In genomic region chr12:128269108-128269713, GRCh38 we compare ENCODE assay signal across 22 cellular contexts. TPM values are rescaled to one million over a fixed set of nuclear protein-coding genes. Genes with fewer than 3 reads are reported as not detected.
DNase-seq lines count a peak whose midpoint lies in the region; ATAC-seq and TF ChIP-seq lines count a peak whose summit lies in the region.
"Had no signal": no experiment of that assay in that cellular context is flagged by ENCODE, and none has a peak within 500 bp of the region (broad histone marks: within the 10 kb centered on the region; RNA-seq: fewer than 3 reads in every experiment).

No MANE protein-coding gene starts in this region.

- no peak overlapping the region for H3K27ac Mint-ChIP-seq in CD8-positive, alpha-beta T cell
- no peak overlapping the region for H3K27ac Mint-ChIP-seq in naive thymus-derived CD4-positive, alpha-beta T cell
- H3K27ac Mint-ChIP-seq: activated CD8-positive, alpha-beta T cell treated with anti-CD3 and anti-CD28 coated beads, Interleukin-2, amount 10 ng/mL, durations not matched to agents 7 days and 5 days; activated T-cell treated with anti-CD3 and anti-CD28 coated beads, Interleukin-2, amount 50 U/mL, for 72 hours; WTC11 had no signal

- peaks cover 37% of the 10 kb centered on the region for H3K27me3 Mint-ChIP-seq in CD8-positive, alpha-beta T cell (ENCODE audit: low read depth)
- H3K27me3 Mint-ChIP-seq in naive thymus-derived CD4-positive, alpha-beta T cell: peaks cover 35 to 54% (median 46%) of the 10 kb centered on the region in 5 donors

- H3K4me1 Mint-ChIP-seq in CD8-positive, alpha-beta T cell (ENCODE audit: low read depth): no peaks in the 10 kb centered on the region
- no peaks in the 10 kb centered on the region for H3K4me1 Mint-ChIP-seq in naive thymus-derived CD4-positive, alpha-beta T cell
- H3K4me1 Mint-ChIP-seq: WTC11 had no signal

- H3K4me1 ChIP-seq in HUES64 (ENCODE audit: insufficient read depth, low read length) (peaks cover 14% of the 10 kb centered on the region), iPS-18a (ENCODE audit: control insufficient read depth, low read depth, low read length) (no peaks in the 10 kb centered on the region)
- no peaks in the 10 kb centered on the region for H3K4me1 ChIP-seq in CD8-positive, alpha-beta T cell (ENCODE audit: insufficient read depth, low read length)
- no peaks in the 10 kb centered on the region for H3K4me1 ChIP-seq in naive thymus-derived CD4-positive, alpha-beta T cell (ENCODE audit: control insufficient read depth in 2 of 2, insufficient read depth in 2 of 2, low read length in 2 of 2)

- intact Hi-C loops in dorsolateral prefrontal cortex (cut with DNase I): loop anchor here (10.0 kb wide), 3 partner anchors 536 to 1746 kb away; no protein-coding TSS in a partner anchor
- intact Hi-C loops in CD8-positive, alpha-beta T cell (cut with DNase I, micrococcal nuclease): no loop called here
- intact Hi-C loops in naive thymus-derived CD4-positive, alpha-beta T cell (cut with micrococcal nuclease): no loop called here

- no peak for ATAC-seq in CD8-positive, alpha-beta T cell
- no peak for ATAC-seq in naive thymus-derived CD4-positive, alpha-beta T cell
- ATAC-seq: activated CD8-positive, alpha-beta T cell treated with anti-CD3 and anti-CD28 coated beads, Interleukin-2, amount 10 ng/mL, durations not matched to agents 7 days and 5 days; activated T-cell treated with anti-CD3 and anti-CD28 coated beads, Interleukin-2, amount 50 U/mL, for 72 hours; WTC11 had no signal

- no peak for DNase-seq in dorsolateral prefrontal cortex
- DNase-seq in retina: peak; percentile 40
- DNase-seq in CD8-positive, alpha-beta T cell: no peak
- no peak for DNase-seq in hepatic stellate cell (ENCODE audit: low spot score)
- no peak for DNase-seq in naive thymus-derived CD4-positive, alpha-beta T cell
- no peak for DNase-seq in stimulated activated CD4-positive, alpha-beta T cell treated with anti-CD3 and anti-CD28 coated beads, Interleukin-1b, Interleukin-23, amount 100 ng/mL, for 48 hours
- DNase-seq: activated CD8-positive, alpha-beta T cell treated with anti-CD3 and anti-CD28 coated beads, Interleukin-2, amount 10 ng/mL, durations not matched to agents 7 days and 5 days; activated T-cell treated with anti-CD3 and anti-CD28 coated beads, Interleukin-2, amount 50 U/mL, for 72 hours; effector CD4-positive, alpha-beta T cell; GOT3; Kasumi-1; NCI-H1417; NK-92 treated with Interleukin-12 subunit alpha and Interleukin-12 subunit beta, amount 100 ng/mL, for 24 hours; SHP77 treated with DMSO at 0.1 percent for 48 hours; spleen; T-helper 2 cell had no signal

- H3K27me3 ChIP-seq in HUES64 (ENCODE audit: insufficient read depth, low read length): peaks cover 68% of the 10 kb centered on the region
- peaks cover 0 to 18% (median 3%) of the 10 kb centered on the region in 45 donors for H3K27me3 ChIP-seq in dorsolateral prefrontal cortex
- H3K27me3 ChIP-seq in iPS-18a (ENCODE audit: control insufficient read depth, insufficient read depth, low read length): peaks cover 68% of the 10 kb centered on the region
- peaks cover 4% of the 10 kb centered on the region for H3K27me3 ChIP-seq in CD8-positive, alpha-beta T cell (ENCODE audit: insufficient read depth, low read length)
- H3K27me3 ChIP-seq in naive thymus-derived CD4-positive, alpha-beta T cell (ENCODE audit: control insufficient read depth in 2 of 2, insufficient read depth in 2 of 2, low read length in 2 of 2): no peaks in the 10 kb centered on the region

- TF ChIP-seq CTCF in dorsolateral prefrontal cortex (IDR thresholded peaks at IDR 0.05 in 54 of 56, conservative IDR thresholded peaks at IDR 0.05 in 2 of 56; ENCODE audit: low read depth in 1 of 56, partially characterized antibody in 56 of 56): no peak
- TF ChIP-seq CTCF in CD8-positive, alpha-beta T cell (IDR thresholded peaks at IDR 0.05): no peak

- no peak overlapping the region for H3K4me3 Mint-ChIP-seq in CD8-positive, alpha-beta T cell
- no peak overlapping the region for H3K4me3 Mint-ChIP-seq in naive thymus-derived CD4-positive, alpha-beta T cell
- H3K4me3 Mint-ChIP-seq: activated CD8-positive, alpha-beta T cell treated with anti-CD3 and anti-CD28 coated beads, Interleukin-2, amount 10 ng/mL, durations not matched to agents 7 days and 5 days; activated T-cell treated with anti-CD3 and anti-CD28 coated beads, Interleukin-2, amount 50 U/mL, for 72 hours; WTC11 had no signal

- H3K9ac ChIP-seq in HUES64 (ENCODE audit: low read depth, low read length) (no peak overlapping the region), iPS-18a (ENCODE audit: low read length) (no peak overlapping the region)

- H3K4me3 ChIP-seq in HUES64 (ENCODE audit: low read length) (peak overlapping the region; percentile 55), dorsolateral prefrontal cortex (peak overlapping the region in 44 of 59 donors; percentile 16 to 80 (median 66)), iPS-18a (ENCODE audit: low read length) (peak overlapping the region; percentile 19)
- no peak overlapping the region for H3K4me3 ChIP-seq in CD8-positive, alpha-beta T cell (ENCODE audit: low read depth, low read length)
- no peak overlapping the region for H3K4me3 ChIP-seq in naive thymus-derived CD4-positive, alpha-beta T cell (ENCODE audit: low read length)

- WGBS in HUES64: 6% methylated on average over 12 of the region's 12 CpGs

- POLR2A ChIA-PET in CD8-positive, alpha-beta T cell (lab: Charles Lee): no interaction called here
- POLR2A ChIA-PET in naive thymus-derived CD4-positive, alpha-beta T cell (lab: Charles Lee): no interaction called here

- no peaks in the 10 kb centered on the region for H3K36me3 Mint-ChIP-seq in CD8-positive, alpha-beta T cell
- H3K36me3 Mint-ChIP-seq in naive thymus-derived CD4-positive, alpha-beta T cell: no peaks in the 10 kb centered on the region

- no peaks in the 10 kb centered on the region for H3K36me3 ChIP-seq in HUES64 (ENCODE audit: insufficient read depth, low read length)
- H3K36me3 ChIP-seq in iPS-18a (ENCODE audit: control insufficient read depth, low read depth, low read length): no peaks in the 10 kb centered on the region
- no peaks in the 10 kb centered on the region for H3K36me3 ChIP-seq in CD8-positive, alpha-beta T cell (ENCODE audit: insufficient read depth, low read length)
- no peaks in the 10 kb centered on the region for H3K36me3 ChIP-seq in naive thymus-derived CD4-positive, alpha-beta T cell (ENCODE audit: control insufficient read depth in 2 of 3, insufficient read depth in 3 of 3, low read length in 3 of 3)
- H3K36me3 ChIP-seq: spleen, tibial nerve had no signal

- CTCF ChIA-PET in CD8-positive, alpha-beta T cell (lab: Charles Lee): interaction anchor here (1.0 kb wide), 1 partner anchor 10 kb away, joined by 3 read pairs; no protein-coding TSS in a partner anchor
- CTCF ChIA-PET in naive thymus-derived CD4-positive, alpha-beta T cell (lab: Charles Lee): no interaction called here

- no peak overlapping the region for H3K27ac ChIP-seq in HUES64 (ENCODE audit: low read depth, low read length)
- H3K27ac ChIP-seq in dorsolateral prefrontal cortex: no peak overlapping the region
- H3K27ac ChIP-seq in iPS-18a (ENCODE audit: low read length): no peak overlapping the region
- no peak overlapping the region for H3K27ac ChIP-seq in CD8-positive, alpha-beta T cell (ENCODE audit: low read depth, low read length)
- H3K27ac ChIP-seq in naive thymus-derived CD4-positive, alpha-beta T cell (ENCODE audit: low read depth, low read length): no peak overlapping the region
- H3K27ac ChIP-seq: spleen had no signal

- peaks cover 18% of the 10 kb centered on the region; the same call in 1 of the 2 replicates for H3K9me3 ChIP-seq in HUES64 (ENCODE audit: insufficient read depth, low read depth, low read length)
- H3K9me3 ChIP-seq in iPS-18a (ENCODE audit: control insufficient read depth, low read depth, low read length): peaks cover 18% of the 10 kb centered on the region
- H3K9me3 ChIP-seq in CD8-positive, alpha-beta T cell (ENCODE audit: low read length): no peaks in the 10 kb centered on the region
- no peaks in the 10 kb centered on the region for H3K9me3 ChIP-seq in naive thymus-derived CD4-positive, alpha-beta T cell (ENCODE audit: control insufficient read depth in 2 of 3, low read length in 3 of 3)

- peaks cover 2% of the 10 kb centered on the region for H3K9me3 Mint-ChIP-seq in CD8-positive, alpha-beta T cell
- peaks cover 0 to 52% (median 8%) of the 10 kb centered on the region in 11 donors for H3K9me3 Mint-ChIP-seq in naive thymus-derived CD4-positive, alpha-beta T cell

RNA-seq across cellular contexts. Expression of gene TMEM132C, which starts 2.2 kb away (rescaled TPM):
- 6.3 TPM for polyA plus RNA-seq in HUES64 (2013, experiment 1 of 2)
- 9.4 TPM for polyA plus RNA-seq in HUES64 (2013, experiment 2 of 2)
- 10 to 100 TPM in 117 of 120 experiments, 1 to 10 TPM in 3; 9.2 to 19.8 (median 13.9) TPM for total RNA-seq in dorsolateral prefrontal cortex
- total RNA-seq in CD8-positive, alpha-beta T cell: not detected
- total RNA-seq in naive thymus-derived CD4-positive, alpha-beta T cell: not detected
- not detected for polyA plus RNA-seq in naive thymus-derived CD4-positive, alpha-beta T cell
- total RNA-seq: activated CD8-positive, alpha-beta T cell treated with anti-CD3 and anti-CD28 coated beads, Interleukin-2, amount 10 ng/mL, durations not matched to agents 7 days and 5 days; activated T-cell treated with anti-CD3 and anti-CD28 coated beads, Interleukin-2, amount 50 U/mL, for 72 hours; fibroblast of lung; WTC11 had no signal
- polyA plus RNA-seq: BJ, fibroblast of lung had no signal

Comparison
In these comparisons a context has a peak if more than half of its experiments do, and no peak if none do; other contexts are left out.
1. H3K4me3 ChIP-seq: peak in HUES64 (single experiment), dorsolateral prefrontal cortex (44 of 59) and iPS-18a (single experiment); none in CD8-positive, alpha-beta T cell (single experiment) and naive thymus-derived CD4-positive, alpha-beta T cell (single experiment).
2. RNA of gene TMEM132C, which starts 2.2 kb away (total RNA-seq): 9.2 to 19.8 TPM in dorsolateral prefrontal cortex; not detected in CD8-positive, alpha-beta T cell and not detected in naive thymus-derived CD4-positive, alpha-beta T cell; every median in the first group is over 4 times any median in the second.
3. intact Hi-C loops: an anchor here in dorsolateral prefrontal cortex (10.0 kb wide); none called in CD8-positive, alpha-beta T cell and naive thymus-derived CD4-positive, alpha-beta T cell.